12 cellular contexts compared by ENCODE assay signal in the genomic region with DNA sequence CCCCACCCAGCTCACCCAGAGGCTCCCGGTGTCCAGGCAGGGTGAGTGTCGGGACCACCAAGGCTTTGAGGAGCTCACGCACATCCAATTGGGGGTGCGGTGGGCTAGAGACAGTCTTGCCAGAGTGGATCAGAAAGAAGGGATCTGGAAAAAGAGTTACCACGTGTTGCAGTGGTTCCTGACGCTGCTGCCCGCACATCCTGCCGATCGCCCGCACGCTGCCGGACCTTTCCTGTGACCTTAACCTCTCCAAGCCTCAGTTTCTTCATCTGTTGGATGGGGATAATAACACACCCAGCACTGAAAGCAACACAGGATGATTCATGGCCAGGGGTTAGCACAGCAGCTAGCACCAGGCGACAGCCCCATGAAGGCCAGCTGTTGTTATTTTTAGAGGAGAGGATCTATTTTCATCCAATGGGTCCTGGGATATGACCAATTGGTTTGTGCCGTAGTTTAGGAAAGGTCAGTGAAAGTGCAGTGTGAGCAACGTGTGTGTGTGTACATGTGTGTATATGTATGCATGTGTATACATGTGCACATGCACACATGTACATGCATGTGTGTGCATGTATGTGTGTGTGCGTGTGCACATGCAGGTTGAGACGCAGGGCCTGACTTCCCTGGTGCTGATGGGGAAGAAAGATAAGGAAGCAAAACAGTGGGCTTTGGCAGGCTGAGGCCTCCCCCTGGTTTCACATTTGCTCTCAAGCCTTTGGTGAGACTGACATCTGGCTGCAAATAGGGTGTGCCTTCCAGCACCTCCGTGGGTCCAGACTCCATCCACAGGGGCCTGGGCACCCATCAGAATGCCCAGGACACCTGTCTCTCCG. TPM values are rescaled to one million over a fixed set of nuclear protein-coding genes. Genes with fewer than 3 reads are reported as not detected.
DNase-seq lines count a peak whose midpoint lies in the region; ATAC-seq and TF ChIP-seq lines count a peak whose summit lies in the region.
"Had no signal": no experiment of that assay in that cellular context is flagged by ENCODE, and none has a peak within 500 bp of the region (broad histone marks: within the 10 kb centered on the region; RNA-seq: fewer than 3 reads in every experiment).

No MANE protein-coding gene starts in this region.

- peaks cover 3% of the 10 kb centered on the region for H3K36me3 Mint-ChIP-seq in IgD-negative memory B cell
- H3K36me3 Mint-ChIP-seq in dendritic cell treated with granulocyte-macrophage colony-stimulating factor and Interleukin-4, amounts not matched to agents 40 ng/mL and 50 ng/mL, for 4 days (ENCODE audit: low read depth), result peaks cover 77% of the 10 kb centered on the region
- H3K36me3 Mint-ChIP-seq: activated naive CD8-positive, alpha-beta T cell had no signal

- peak; percentile 25 for ATAC-seq in omental fat pad (ENCODE audit: low FRiP score)

- H3K27me3 Mint-ChIP-seq in IgD-negative memory B cell, result peaks cover 2% of the 10 kb centered on the region
- no peaks in the 10 kb centered on the region for H3K27me3 Mint-ChIP-seq in dendritic cell treated with granulocyte-macrophage colony-stimulating factor and Interleukin-4, amounts not matched to agents 40 ng/mL and 50 ng/mL, for 4 days
- H3K27me3 Mint-ChIP-seq: activated naive CD8-positive, alpha-beta T cell had no signal

- peak overlapping the region in 2 of 3 donors; percentile 43 to 86 for H3K27ac Mint-ChIP-seq in IgD-negative memory B cell
- H3K27ac Mint-ChIP-seq in dendritic cell treated with granulocyte-macrophage colony-stimulating factor and Interleukin-4, amounts not matched to agents 40 ng/mL and 50 ng/mL, for 4 days, result peak overlapping the region; percentile 97

- intact Hi-C loops in dendritic cell treated with granulocyte-macrophage colony-stimulating factor and Interleukin-4, amounts not matched to agents 40 ng/mL and 50 ng/mL, for 4 days (cut with micrococcal nuclease), result loop anchor here (5.0 to 10.0 kb wide), 3 partner anchors 35 to 230 kb away; partner anchors contain the start of gene FUS

- H3K4me3 Mint-ChIP-seq in IgD-negative memory B cell, result peak overlapping the region in 2 of 4 donors; percentile 34 to 61
- peak overlapping the region; percentile 96 for H3K4me3 Mint-ChIP-seq in dendritic cell treated with granulocyte-macrophage colony-stimulating factor and Interleukin-4, amounts not matched to agents 40 ng/mL and 50 ng/mL, for 4 days
- H3K4me3 Mint-ChIP-seq: activated naive CD8-positive, alpha-beta T cell had no signal

- peak; percentile 33 for DNase-seq in DMS 273 (lab: John Stamatoyannopoulos, UW; ENCODE audit: unreplicated experiment)
- no peak for DNase-seq in DMS 273 treated with DMSO at 0.1 percent for 48 hours (lab: John Stamatoyannopoulos, UW)
- no peak for DNase-seq in omental fat pad (ENCODE audit: low spot score)
- DNase-seq in NCI-H1694 treated with DMSO at 0.1 percent for 48 hours (lab: John Stamatoyannopoulos, UW), result no peak
- DNase-seq in NCI-H1417 treated with DMSO at 0.1 percent for 48 hours (lab: John Stamatoyannopoulos, UW), result no peak
- DNase-seq in RPMI8226, result no peak
- DNase-seq: DMS79 treated with DMSO at 0.1 percent for 48 hours, mesenchymal stem cell had no signal

- no peak for TF ChIP-seq CTCF in omental fat pad (IDR thresholded peaks at IDR 0.05)

- H3K9me3 Mint-ChIP-seq in IgD-negative memory B cell, result no peaks in the 10 kb centered on the region
- no peaks in the 10 kb centered on the region for H3K9me3 Mint-ChIP-seq in dendritic cell treated with granulocyte-macrophage colony-stimulating factor and Interleukin-4, amounts not matched to agents 40 ng/mL and 50 ng/mL, for 4 days

- H3K4me1 Mint-ChIP-seq in IgD-negative memory B cell, result peaks cover 26 to 41% (median 36%) of the 10 kb centered on the region in 3 donors
- peaks cover 90% of the 10 kb centered on the region for H3K4me1 Mint-ChIP-seq in dendritic cell treated with granulocyte-macrophage colony-stimulating factor and Interleukin-4, amounts not matched to agents 40 ng/mL and 50 ng/mL, for 4 days (ENCODE audit: low read depth)

RNA-seq across cellular contexts. Expression of gene ITGAX, which starts 2.6 kb away (rescaled TPM):
- polyA plus RNA-seq in IgD-negative memory B cell, result 6.2 TPM
- total RNA-seq in omental fat pad, result 100 to 1,000 TPM in 1 of 4 donors, 10 to 100 TPM in 3; 11.7 to 161 (median 27.0) TPM

RNA-seq across cellular contexts. Expression of gene ITGAD, which starts 35.6 kb away (rescaled TPM):
- not detected for polyA plus RNA-seq in IgD-negative memory B cell
- total RNA-seq in omental fat pad, result under 1 TPM in 3 of 4 donors, not detected in 1; 0.28 to 0.47 (median 0.36) TPM
- total RNA-seq: renal cortical epithelial cell had no signal
